21 cellular contexts compared by ENCODE assay signal in genomic region chrX:31374786-31375185, GRCh38.
A peak's percentile ranks its signal among the peaks of the same experiment; 100 is the strongest.
DNase-seq lines count a peak whose midpoint lies in the region; FAIRE-seq and TF ChIP-seq lines count a peak whose summit lies in the region.
"Had no signal": no experiment of that assay in that cellular context is flagged by ENCODE, and none has a peak within 500 bp of the region (broad histone marks: within the 10 kb centered on the region; RNA-seq: fewer than 3 reads in every experiment).

No MANE protein-coding gene starts in this region.

- no peak overlapping the region for H3K4me3 Mint-ChIP-seq in glutamatergic neuron (ENCODE audit: unreplicated experiment)
- H3K4me3 Mint-ChIP-seq: CD4-positive, alpha-beta memory T cell had no signal

- H3K9me3 Mint-ChIP-seq in glutamatergic neuron (ENCODE audit: unreplicated experiment) = peaks cover 1% of the 10 kb centered on the region

- no peaks in the 10 kb centered on the region for H3K36me3 ChIP-seq in H7 (replicated peaks; ENCODE audit: control insufficient read depth, insufficient read depth, low read length)

- no peaks in the 10 kb centered on the region for H3K4me1 Mint-ChIP-seq in glutamatergic neuron (ENCODE audit: low read depth, unreplicated experiment)
- H3K4me1 Mint-ChIP-seq: CD4-positive, alpha-beta memory T cell had no signal

- H3K27me3 ChIP-seq in H7 (ENCODE audit: control insufficient read depth, insufficient read depth, low read length) = no peaks in the 10 kb centered on the region

- no peaks in the 10 kb centered on the region for H3K36me3 Mint-ChIP-seq in glutamatergic neuron (ENCODE audit: unreplicated experiment)
- H3K36me3 Mint-ChIP-seq: CD4-positive, alpha-beta memory T cell had no signal

- FAIRE-seq in G401.6 (lab: Jason Lieb, UNC) = peak; percentile 11
- FAIRE-seq: A204.1, GM12892, GM18507, H1, K562 had no signal

- H3K27ac Mint-ChIP-seq in glutamatergic neuron (ENCODE audit: unreplicated experiment) = no peak overlapping the region
- H3K27ac Mint-ChIP-seq: CD4-positive, alpha-beta memory T cell had no signal

- H3K27me3 Mint-ChIP-seq in glutamatergic neuron (ENCODE audit: unreplicated experiment) = no peaks in the 10 kb centered on the region
- H3K27me3 Mint-ChIP-seq: CD4-positive, alpha-beta memory T cell had no signal

- no peak for TF ChIP-seq CTCF in VCaP (conservative IDR thresholded peaks at IDR 0.05)
- no peak for TF ChIP-seq CTCF in glutamatergic neuron (IDR thresholded peaks at IDR 0.05; ENCODE audit: partially characterized antibody, unreplicated experiment)
- no peak for TF ChIP-seq CTCF in GM10248 (IDR thresholded peaks at IDR 0.05; ENCODE audit: control extremely low read depth, extremely low read depth, low read depth, missing control alignments)

- DNase-seq in H7 = peak; percentile 30
- peak; percentile 60 for DNase-seq in iPS-NIHi7 (ENCODE audit: extremely low spot score)
- DNase-seq in cerebellum (ENCODE audit: low spot score) = no peak
- DNase-seq in glutamatergic neuron = no peak
- no peak for DNase-seq in T-helper 1 cell
- no peak for DNase-seq in GM10248 (ENCODE audit: extremely low spot score)
- DNase-seq: AML-193; CD4-positive, alpha-beta memory T cell; DMS153; DMS79 treated with DMSO at 0.1 percent for 48 hours; HCEC 1CT; IMR-90 had no signal

- H3K4me3 ChIP-seq in H7 (ENCODE audit: insufficient read depth, low read depth, low read length) = no peak overlapping the region
- H3K4me3 ChIP-seq: K562 had no signal

- CTCF ChIA-PET in GM10248 (lab: Yijun Ruan, JAX) = no interaction called here

- POLR2A ChIA-PET in GM10248 (lab: Yijun Ruan, JAX) = no interaction called here

- peak overlapping the region; percentile 91 for H3K27ac ChIP-seq in VCaP
- H3K27ac ChIP-seq: C4-2B, HL-60 had no signal

Comparison
In these comparisons a context has a peak if more than half of its experiments do, and no peak if none do; other contexts are left out.
1. DNase-seq: peak in H7 (single experiment) and iPS-NIHi7 (single experiment); none in cerebellum (single experiment), glutamatergic neuron (single experiment), T-helper 1 cell (0 of 5) and GM10248 (single experiment).